Comparison of ENCODE assay signal across 1 cellular context in the genomic region with DNA sequence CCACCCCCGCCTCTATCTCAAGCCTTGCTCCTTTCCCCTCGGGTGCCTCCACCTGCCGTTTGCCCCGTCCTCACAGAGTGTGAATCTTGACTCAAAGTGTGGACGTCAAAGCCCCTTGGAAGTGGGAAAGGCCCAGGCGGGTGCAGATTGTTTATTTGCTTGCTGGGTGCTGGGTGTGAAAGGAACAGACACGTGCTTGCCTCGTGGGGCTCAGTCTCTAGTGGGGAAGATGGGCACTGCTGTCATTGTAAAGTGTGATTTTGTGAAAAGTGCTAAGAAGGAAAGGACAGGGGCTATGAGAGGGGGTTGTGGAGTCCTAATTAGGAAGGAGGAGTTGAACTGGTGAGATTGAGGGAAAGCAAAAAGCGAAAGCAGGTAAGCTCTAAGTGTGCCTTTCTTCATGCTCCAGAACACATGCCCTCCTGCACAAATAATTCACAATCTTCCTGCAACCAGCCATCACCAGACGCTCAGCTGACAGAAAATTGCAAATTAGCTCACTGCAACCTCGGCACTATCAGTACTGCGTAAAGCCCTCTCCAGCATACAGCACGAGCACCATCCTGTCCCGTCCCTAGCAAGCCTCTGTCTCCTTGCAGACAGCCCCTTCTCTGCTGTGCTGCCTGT.
A peak's percentile ranks its signal among the peaks of the same experiment; 100 is the strongest.
TF ChIP-seq lines count a peak whose summit lies in the region.

No MANE protein-coding gene starts in this region.

TF ChIP-seq in K562, 482 proteins besides CTCF, POLR2A, EP300 and RAD21 (continued from another document):
- TF ChIP-seq, protein P1, sequence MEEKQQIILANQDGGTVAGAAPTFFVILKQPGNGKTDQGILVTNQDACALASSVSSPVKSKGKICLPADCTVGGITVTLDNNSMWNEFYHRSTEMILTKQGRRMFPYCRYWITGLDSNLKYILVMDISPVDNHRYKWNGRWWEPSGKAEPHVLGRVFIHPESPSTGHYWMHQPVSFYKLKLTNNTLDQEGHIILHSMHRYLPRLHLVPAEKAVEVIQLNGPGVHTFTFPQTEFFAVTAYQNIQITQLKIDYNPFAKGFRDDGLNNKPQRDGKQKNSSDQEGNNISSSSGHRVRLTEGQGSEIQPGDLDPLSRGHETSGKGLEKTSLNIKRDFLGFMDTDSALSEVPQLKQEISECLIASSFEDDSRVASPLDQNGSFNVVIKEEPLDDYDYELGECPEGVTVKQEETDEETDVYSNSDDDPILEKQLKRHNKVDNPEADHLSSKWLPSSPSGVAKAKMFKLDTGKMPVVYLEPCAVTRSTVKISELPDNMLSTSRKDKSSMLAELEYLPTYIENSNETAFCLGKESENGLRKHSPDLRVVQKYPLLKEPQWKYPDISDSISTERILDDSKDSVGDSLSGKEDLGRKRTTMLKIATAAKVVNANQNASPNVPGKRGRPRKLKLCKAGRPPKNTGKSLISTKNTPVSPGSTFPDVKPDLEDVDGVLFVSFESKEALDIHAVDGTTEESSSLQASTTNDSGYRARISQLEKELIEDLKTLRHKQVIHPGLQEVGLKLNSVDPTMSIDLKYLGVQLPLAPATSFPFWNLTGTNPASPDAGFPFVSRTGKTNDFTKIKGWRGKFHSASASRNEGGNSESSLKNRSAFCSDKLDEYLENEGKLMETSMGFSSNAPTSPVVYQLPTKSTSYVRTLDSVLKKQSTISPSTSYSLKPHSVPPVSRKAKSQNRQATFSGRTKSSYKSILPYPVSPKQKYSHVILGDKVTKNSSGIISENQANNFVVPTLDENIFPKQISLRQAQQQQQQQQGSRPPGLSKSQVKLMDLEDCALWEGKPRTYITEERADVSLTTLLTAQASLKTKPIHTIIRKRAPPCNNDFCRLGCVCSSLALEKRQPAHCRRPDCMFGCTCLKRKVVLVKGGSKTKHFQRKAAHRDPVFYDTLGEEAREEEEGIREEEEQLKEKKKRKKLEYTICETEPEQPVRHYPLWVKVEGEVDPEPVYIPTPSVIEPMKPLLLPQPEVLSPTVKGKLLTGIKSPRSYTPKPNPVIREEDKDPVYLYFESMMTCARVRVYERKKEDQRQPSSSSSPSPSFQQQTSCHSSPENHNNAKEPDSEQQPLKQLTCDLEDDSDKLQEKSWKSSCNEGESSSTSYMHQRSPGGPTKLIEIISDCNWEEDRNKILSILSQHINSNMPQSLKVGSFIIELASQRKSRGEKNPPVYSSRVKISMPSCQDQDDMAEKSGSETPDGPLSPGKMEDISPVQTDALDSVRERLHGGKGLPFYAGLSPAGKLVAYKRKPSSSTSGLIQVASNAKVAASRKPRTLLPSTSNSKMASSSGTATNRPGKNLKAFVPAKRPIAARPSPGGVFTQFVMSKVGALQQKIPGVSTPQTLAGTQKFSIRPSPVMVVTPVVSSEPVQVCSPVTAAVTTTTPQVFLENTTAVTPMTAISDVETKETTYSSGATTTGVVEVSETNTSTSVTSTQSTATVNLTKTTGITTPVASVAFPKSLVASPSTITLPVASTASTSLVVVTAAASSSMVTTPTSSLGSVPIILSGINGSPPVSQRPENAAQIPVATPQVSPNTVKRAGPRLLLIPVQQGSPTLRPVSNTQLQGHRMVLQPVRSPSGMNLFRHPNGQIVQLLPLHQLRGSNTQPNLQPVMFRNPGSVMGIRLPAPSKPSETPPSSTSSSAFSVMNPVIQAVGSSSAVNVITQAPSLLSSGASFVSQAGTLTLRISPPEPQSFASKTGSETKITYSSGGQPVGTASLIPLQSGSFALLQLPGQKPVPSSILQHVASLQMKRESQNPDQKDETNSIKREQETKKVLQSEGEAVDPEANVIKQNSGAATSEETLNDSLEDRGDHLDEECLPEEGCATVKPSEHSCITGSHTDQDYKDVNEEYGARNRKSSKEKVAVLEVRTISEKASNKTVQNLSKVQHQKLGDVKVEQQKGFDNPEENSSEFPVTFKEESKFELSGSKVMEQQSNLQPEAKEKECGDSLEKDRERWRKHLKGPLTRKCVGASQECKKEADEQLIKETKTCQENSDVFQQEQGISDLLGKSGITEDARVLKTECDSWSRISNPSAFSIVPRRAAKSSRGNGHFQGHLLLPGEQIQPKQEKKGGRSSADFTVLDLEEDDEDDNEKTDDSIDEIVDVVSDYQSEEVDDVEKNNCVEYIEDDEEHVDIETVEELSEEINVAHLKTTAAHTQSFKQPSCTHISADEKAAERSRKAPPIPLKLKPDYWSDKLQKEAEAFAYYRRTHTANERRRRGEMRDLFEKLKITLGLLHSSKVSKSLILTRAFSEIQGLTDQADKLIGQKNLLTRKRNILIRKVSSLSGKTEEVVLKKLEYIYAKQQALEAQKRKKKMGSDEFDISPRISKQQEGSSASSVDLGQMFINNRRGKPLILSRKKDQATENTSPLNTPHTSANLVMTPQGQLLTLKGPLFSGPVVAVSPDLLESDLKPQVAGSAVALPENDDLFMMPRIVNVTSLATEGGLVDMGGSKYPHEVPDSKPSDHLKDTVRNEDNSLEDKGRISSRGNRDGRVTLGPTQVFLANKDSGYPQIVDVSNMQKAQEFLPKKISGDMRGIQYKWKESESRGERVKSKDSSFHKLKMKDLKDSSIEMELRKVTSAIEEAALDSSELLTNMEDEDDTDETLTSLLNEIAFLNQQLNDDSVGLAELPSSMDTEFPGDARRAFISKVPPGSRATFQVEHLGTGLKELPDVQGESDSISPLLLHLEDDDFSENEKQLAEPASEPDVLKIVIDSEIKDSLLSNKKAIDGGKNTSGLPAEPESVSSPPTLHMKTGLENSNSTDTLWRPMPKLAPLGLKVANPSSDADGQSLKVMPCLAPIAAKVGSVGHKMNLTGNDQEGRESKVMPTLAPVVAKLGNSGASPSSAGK (IDR thresholded peaks at IDR 0.05): peak; percentile 94
- TF ChIP-seq EP400 (IDR thresholded peaks at IDR 0.05) (no peak), IFI16 (CRISPR knock-in tag; IDR thresholded peaks at IDR 0.05) (no peak), TARDBP (IDR thresholded peaks at IDR 0.05) (no peak), SAFB (IDR thresholded peaks at IDR 0.05; ENCODE audit: borderline replicate concordance, low read depth, low read length) (no peak), RBM39 (optimal IDR thresholded peaks at IDR 0.05; ENCODE audit: low read depth, low read length) (no peak), GTF2A2 (tag; IDR thresholded peaks at IDR 0.05) (no peak), ZNF184 (CRISPR knock-in tag; IDR thresholded peaks at IDR 0.05) (no peak), ZC3H11A (IDR thresholded peaks at IDR 0.05; ENCODE audit: low read depth, low read length) (no peak), ARID2 (IDR thresholded peaks at IDR 0.05) (no peak), DACH1 (IDR thresholded peaks at IDR 0.05; ENCODE audit: partially characterized antibody) (no peak), BACH1 (tag; IDR thresholded peaks at IDR 0.05) (no peak), STAT5B (CRISPR knock-in tag; IDR thresholded peaks at IDR 0.05) (no peak), NFYB (IDR thresholded peaks at IDR 0.05; ENCODE audit: extremely low read depth, insufficient read length) (no peak), KAT8 (IDR thresholded peaks at IDR 0.05; ENCODE audit: low read depth) (no peak)
- TF ChIP-seq, protein P2, sequence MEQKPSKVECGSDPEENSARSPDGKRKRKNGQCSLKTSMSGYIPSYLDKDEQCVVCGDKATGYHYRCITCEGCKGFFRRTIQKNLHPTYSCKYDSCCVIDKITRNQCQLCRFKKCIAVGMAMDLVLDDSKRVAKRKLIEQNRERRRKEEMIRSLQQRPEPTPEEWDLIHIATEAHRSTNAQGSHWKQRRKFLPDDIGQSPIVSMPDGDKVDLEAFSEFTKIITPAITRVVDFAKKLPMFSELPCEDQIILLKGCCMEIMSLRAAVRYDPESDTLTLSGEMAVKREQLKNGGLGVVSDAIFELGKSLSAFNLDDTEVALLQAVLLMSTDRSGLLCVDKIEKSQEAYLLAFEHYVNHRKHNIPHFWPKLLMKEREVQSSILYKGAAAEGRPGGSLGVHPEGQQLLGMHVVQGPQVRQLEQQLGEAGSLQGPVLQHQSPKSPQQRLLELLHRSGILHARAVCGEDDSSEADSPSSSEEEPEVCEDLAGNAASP (IDR thresholded peaks at IDR 0.05): no peak
- TF ChIP-seq, protein P3, sequence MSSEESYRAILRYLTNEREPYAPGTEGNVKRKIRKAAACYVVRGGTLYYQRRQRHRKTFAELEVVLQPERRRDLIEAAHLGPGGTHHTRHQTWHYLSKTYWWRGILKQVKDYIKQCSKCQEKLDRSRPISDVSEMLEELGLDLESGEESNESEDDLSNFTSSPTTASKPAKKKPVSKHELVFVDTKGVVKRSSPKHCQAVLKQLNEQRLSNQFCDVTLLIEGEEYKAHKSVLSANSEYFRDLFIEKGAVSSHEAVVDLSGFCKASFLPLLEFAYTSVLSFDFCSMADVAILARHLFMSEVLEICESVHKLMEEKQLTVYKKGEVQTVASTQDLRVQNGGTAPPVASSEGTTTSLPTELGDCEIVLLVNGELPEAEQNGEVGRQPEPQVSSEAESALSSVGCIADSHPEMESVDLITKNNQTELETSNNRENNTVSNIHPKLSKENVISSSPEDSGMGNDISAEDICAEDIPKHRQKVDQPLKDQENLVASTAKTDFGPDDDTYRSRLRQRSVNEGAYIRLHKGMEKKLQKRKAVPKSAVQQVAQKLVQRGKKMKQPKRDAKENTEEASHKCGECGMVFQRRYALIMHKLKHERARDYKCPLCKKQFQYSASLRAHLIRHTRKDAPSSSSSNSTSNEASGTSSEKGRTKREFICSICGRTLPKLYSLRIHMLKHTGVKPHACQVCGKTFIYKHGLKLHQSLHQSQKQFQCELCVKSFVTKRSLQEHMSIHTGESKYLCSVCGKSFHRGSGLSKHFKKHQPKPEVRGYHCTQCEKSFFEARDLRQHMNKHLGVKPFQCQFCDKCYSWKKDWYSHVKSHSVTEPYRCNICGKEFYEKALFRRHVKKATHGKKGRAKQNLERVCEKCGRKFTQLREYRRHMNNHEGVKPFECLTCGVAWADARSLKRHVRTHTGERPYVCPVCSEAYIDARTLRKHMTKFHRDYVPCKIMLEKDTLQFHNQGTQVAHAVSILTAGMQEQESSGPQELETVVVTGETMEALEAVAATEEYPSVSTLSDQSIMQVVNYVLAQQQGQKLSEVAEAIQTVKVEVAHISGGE (CRISPR knock-in tag; IDR thresholded peaks at IDR 0.05): no peak
- TF ChIP-seq, protein P4, sequence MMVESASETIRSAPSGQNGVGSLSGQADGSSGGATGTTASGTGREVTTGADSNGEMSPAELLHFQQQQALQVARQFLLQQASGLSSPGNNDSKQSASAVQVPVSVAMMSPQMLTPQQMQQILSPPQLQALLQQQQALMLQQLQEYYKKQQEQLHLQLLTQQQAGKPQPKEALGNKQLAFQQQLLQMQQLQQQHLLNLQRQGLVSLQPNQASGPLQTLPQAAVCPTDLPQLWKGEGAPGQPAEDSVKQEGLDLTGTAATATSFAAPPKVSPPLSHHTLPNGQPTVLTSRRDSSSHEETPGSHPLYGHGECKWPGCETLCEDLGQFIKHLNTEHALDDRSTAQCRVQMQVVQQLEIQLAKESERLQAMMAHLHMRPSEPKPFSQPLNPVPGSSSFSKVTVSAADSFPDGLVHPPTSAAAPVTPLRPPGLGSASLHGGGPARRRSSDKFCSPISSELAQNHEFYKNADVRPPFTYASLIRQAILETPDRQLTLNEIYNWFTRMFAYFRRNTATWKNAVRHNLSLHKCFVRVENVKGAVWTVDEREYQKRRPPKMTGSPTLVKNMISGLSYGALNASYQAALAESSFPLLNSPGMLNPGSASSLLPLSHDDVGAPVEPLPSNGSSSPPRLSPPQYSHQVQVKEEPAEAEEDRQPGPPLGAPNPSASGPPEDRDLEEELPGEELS (CRISPR knock-in tag; IDR thresholded peaks at IDR 0.05; ENCODE audit: borderline replicate concordance): 0 out of 2 replicates have a peak, but pooled peaks have one; percentile 69
- TF ChIP-seq, protein P5, sequence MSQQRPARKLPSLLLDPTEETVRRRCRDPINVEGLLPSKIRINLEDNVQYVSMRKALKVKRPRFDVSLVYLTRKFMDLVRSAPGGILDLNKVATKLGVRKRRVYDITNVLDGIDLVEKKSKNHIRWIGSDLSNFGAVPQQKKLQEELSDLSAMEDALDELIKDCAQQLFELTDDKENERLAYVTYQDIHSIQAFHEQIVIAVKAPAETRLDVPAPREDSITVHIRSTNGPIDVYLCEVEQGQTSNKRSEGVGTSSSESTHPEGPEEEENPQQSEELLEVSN (IDR thresholded peaks at IDR 0.05; ENCODE audit: borderline replicate concordance in 1 of 2, extremely low read depth in 1 of 2, insufficient read depth in 1 of 2, insufficient read length in 1 of 2, low read depth in 1 of 2, low read length in 1 of 2, poor library complexity in 1 of 2, severe bottlenecking in 1 of 2): peak; percentile 34 to 84
